Comparison of ENCODE assay signal across 10 cellular contexts in the genomic region with DNA sequence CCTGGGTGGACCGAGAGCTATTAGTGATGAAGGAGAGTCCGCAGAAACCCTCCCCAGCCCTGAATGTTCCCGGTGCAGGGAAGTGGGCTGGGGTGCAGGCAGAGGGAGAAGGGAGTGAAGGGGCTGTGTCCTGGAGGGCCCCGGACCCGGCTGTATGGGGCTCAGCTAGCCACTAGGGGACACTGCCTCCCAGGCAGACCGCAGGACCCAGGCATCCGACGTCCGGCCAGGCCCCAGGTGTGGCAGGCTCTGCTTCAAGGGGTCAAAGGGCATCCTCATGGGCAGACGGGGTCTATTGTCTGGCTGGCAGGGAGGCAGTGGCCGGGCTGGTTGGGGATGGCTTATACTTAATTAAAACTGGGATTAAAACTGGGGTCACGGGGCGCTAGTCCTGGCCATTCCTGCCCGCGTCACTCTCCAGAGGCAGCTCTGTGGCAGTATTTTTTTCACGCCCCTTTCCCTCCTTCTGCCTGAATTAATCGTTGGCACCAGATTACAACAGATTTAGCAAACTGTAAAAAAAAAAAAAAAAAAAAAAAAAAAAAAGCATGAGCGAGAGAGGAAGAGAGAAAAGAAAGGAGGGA. TPM values are rescaled to one million over a fixed set of nuclear protein-coding genes. Genes with fewer than 3 reads are reported as not detected.
DNase-seq lines count a peak whose midpoint lies in the region; ATAC-seq and TF ChIP-seq lines count a peak whose summit lies in the region.
"Had no signal": no experiment of that assay in that cellular context is flagged by ENCODE, and none has a peak within 500 bp of the region (broad histone marks: within the 10 kb centered on the region; RNA-seq: fewer than 3 reads in every experiment).

No MANE protein-coding gene starts in this region.

- H3K4me3 ChIP-seq in AG09309 (ENCODE audit: control insufficient read depth, low read depth, low read length), result no peak overlapping the region
- H3K4me3 ChIP-seq in body of pancreas, result no peak overlapping the region
- H3K4me3 ChIP-seq in left lung, result no peak overlapping the region
- H3K4me3 ChIP-seq: lung had no signal

- H3K4me1 ChIP-seq in body of pancreas (peaks cover 15% of the 10 kb centered on the region), left lung (peaks cover 0 to 11% of the 10 kb centered on the region in 2 donors)

- DNase-seq in AG09309 (ENCODE audit: low read depth), result no peak
- DNase-seq in HT-29 (ENCODE audit: low spot score), result peak; percentile 44
- DNase-seq in body of pancreas, result peak; percentile 11 to 39 (median 26)
- no peak for DNase-seq in left lung
- DNase-seq in KBM-7, result no peak
- DNase-seq in KG1 (lab: John Stamatoyannopoulos, UW), result no peak
- no peak for DNase-seq in occipital lobe (lab: John Stamatoyannopoulos, UW)
- DNase-seq: DMS79 treated with DMSO at 0.1 percent for 48 hours had no signal

- ATAC-seq in body of pancreas (no peak), left lung (peak; percentile 35), HG03460 (IDR thresholded peaks at IDR 0.05; ENCODE audit: unreplicated experiment) (no peak)

- TF ChIP-seq CTCF in AG09309 (IDR thresholded peaks at IDR 0.05; ENCODE audit: control insufficient read depth, insufficient read depth, low read depth, low read length, missing control alignments) (peak; percentile 47), body of pancreas (IDR thresholded peaks at IDR 0.05) (peak in 6 of 7 experiments; percentile 28 to 57 (median 45)), left lung (IDR thresholded peaks at IDR 0.05) (no peak)

- WGBS in body of pancreas, 2 donors, result 62 to 77% methylated on average over 9 to 17 of the region's 18 CpGs

- no peak for TF ChIP-seq POLR2A in body of pancreas (IDR thresholded peaks at IDR 0.05)

- H3K27ac ChIP-seq in body of pancreas, result no peak overlapping the region
- H3K27ac ChIP-seq in left lung, result no peak overlapping the region

- in situ Hi-C loops in KBM-7 (cut with MboI; ENCODE audit: low pct_unique_long_range_greater_than_20kb, low sequenced_read_pairs), result no loop called here

- H3K27me3 ChIP-seq in body of pancreas (no peaks in the 10 kb centered on the region), left lung (peaks cover 17 to 37% of the 10 kb centered on the region in 2 donors)

- H3K9me3 ChIP-seq in body of pancreas (no peaks in the 10 kb centered on the region), left lung (no peaks in the 10 kb centered on the region)

- intact Hi-C loops in body of pancreas (cut with DNase I), result no loop called here
- intact Hi-C loops in left lung (cut with DNase I), result no loop called here

- H3K36me3 ChIP-seq in body of pancreas (replicated peaks in 1 of 2; ENCODE audit: insufficient read depth in 1 of 2, low read depth in 2 of 2) (no peaks in the 10 kb centered on the region), left lung (no peaks in the 10 kb centered on the region)

RNA-seq across cellular contexts. Expression of a gene that starts 5.0 kb away (rescaled TPM):
- total RNA-seq in HT-29 (2014; rRNA removed; shearing (Covaris generic)), result 0.15 TPM in 1 of 2 replicates, not detected in the other
- total RNA-seq in body of pancreas (under 1 TPM in 1 of 2 donors, not detected in 1; 0.26 TPM), left lung (under 1 TPM; 0.15 to 0.18 TPM), occipital lobe (5.0 TPM)

RNA-seq across cellular contexts. Expression of a gene that starts 54.5 kb away (rescaled TPM):
- total RNA-seq in HT-29 (2014; rRNA removed; shearing (Covaris generic)), result 131 and 140 TPM in 2 replicates
- total RNA-seq in body of pancreas (10 to 100 TPM; 20.8 to 36.3 TPM), left lung (10 to 100 TPM; 65.0 to 67.7 TPM), occipital lobe (25.3 TPM)

Comparison
In these comparisons a context has a peak if more than half of its experiments do, and no peak if none do; other contexts are left out.
1. DNase-seq: peak in HT-29 (single experiment) and body of pancreas (4 of 4); none in AG09309 (single experiment), left lung (0 of 2), KBM-7 (single experiment), KG1 (single experiment) and occipital lobe (single experiment).
2. CTCF ChIP-seq: peak in AG09309 (single experiment) and body of pancreas (6 of 7); none in left lung (0 of 2).